Comparison of ENCODE assay signal across 6 cellular contexts in the genomic region with DNA sequence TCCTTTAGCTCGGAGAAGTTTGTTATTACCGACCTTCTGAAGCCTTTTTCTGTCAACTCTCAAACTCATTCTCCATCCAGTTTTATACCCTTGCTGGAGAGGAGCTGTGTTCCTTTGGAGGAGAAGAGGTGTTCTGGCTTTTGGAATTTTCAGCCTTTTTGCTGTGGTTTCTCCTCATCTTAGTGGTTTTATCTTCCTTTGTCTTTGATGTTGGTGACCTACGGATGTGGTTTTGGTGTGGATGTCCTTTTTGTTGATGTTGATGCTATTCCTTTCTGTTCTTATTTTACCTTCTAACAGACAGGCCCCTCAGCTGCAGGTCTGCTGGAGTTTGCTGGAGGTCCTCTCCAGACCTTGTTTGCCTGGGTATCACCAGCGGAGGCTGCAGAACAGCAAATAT. TPM values are rescaled to one million over a fixed set of nuclear protein-coding genes. Genes with fewer than 3 reads are reported as not detected.
A peak's percentile ranks its signal among the peaks of the same experiment; 100 is the strongest.
DNase-seq lines count a peak whose midpoint lies in the region; ATAC-seq and TF ChIP-seq lines count a peak whose summit lies in the region.
"Not testable (repeated sequence)": the region's sequence is repeated elsewhere in the genome, so short reads cannot be mapped to it uniquely, and the experiment has no call there.

No MANE protein-coding gene starts in this region.

- POLR2A ChIA-PET in naive thymus-derived CD4-positive, alpha-beta T cell (lab: Charles Lee) = interaction anchor here (7.3 kb wide), 1 partner anchor 24 kb away, joined by 43 read pairs; a partner anchor contains a TSS

- CTCF ChIA-PET in naive thymus-derived CD4-positive, alpha-beta T cell (lab: Charles Lee) = not testable (repeated sequence)

- not testable (repeated sequence) for H3K9ac ChIP-seq in BLaER1 treated with 17β-estradiol and CSF1 and Interleukin-3, amounts not matched to agents 10 nM and 100 nM; DND-41 (ENCODE audit: low read depth, low read length)

- not testable (repeated sequence) for H4K20me1 ChIP-seq in BLaER1 treated with 17β-estradiol and CSF1 and Interleukin-3, amounts not matched to agents 10 nM and 100 nM; DND-41 (ENCODE audit: insufficient read depth, low read length)

- H3K4me3 ChIP-seq in BLaER1 treated with 17β-estradiol and CSF1 and Interleukin-3, amounts not matched to agents 10 nM and 100 nM; DND-41 (ENCODE audit: low read depth in 1 of 2, low read length in 2 of 2); naive thymus-derived CD4-positive, alpha-beta T cell (ENCODE audit: low read length): not testable (repeated sequence)

- H3K36me3 ChIP-seq in BLaER1 treated with 17β-estradiol and CSF1 and Interleukin-3, amounts not matched to agents 10 nM and 100 nM = peaks cover 0 to 10% (median 0%) of the 10 kb centered on the region in 11 experiments; a peak in 3 of 22 replicates
- not testable (repeated sequence) for H3K36me3 ChIP-seq in DND-41 (ENCODE audit: insufficient read depth, low read length); naive thymus-derived CD4-positive, alpha-beta T cell (ENCODE audit: control insufficient read depth in 2 of 3, insufficient read depth in 3 of 3, low read length in 3 of 3)

- peaks cover 0 to 12% (median 9%) of the 10 kb centered on the region in 10 experiments; a peak in 13 of 20 replicates for H3K4me1 ChIP-seq in BLaER1 treated with 17β-estradiol and CSF1 and Interleukin-3, amounts not matched to agents 10 nM and 100 nM
- not testable (repeated sequence) for H3K4me1 ChIP-seq in DND-41 (ENCODE audit: insufficient read depth, low read length); naive thymus-derived CD4-positive, alpha-beta T cell (ENCODE audit: control insufficient read depth in 2 of 2, insufficient read depth in 2 of 2, low read length in 2 of 2)

- peak overlapping the region in 7 of 11 experiments; percentile 29 to 52 (median 49); a peak in 12 of 22 replicates for H3K4me2 ChIP-seq in BLaER1 treated with 17β-estradiol and CSF1 and Interleukin-3, amounts not matched to agents 10 nM and 100 nM
- not testable (repeated sequence) for H3K4me2 ChIP-seq in DND-41 (ENCODE audit: insufficient read depth, low read length)

- H3K27me3 Mint-ChIP-seq in T-helper 1 cell treated with Interleukin-12 subunit alpha and Interleukin-12 subunit beta and Interleukin-4 antibody, amounts not matched to agents 30 μg/mL and 1 μg/mL, for 36 hours (ENCODE audit: low read depth) = peaks cover 56% of the 10 kb centered on the region
- H3K27me3 Mint-ChIP-seq in activated T-cell treated with anti-CD3 and anti-CD28 coated beads, Interleukin-2, amount 50 U/mL, for 4 hours (ENCODE audit: low read depth) = peaks cover 39% of the 10 kb centered on the region
- H3K27me3 Mint-ChIP-seq in naive thymus-derived CD4-positive, alpha-beta T cell = peaks cover 15 to 51% (median 38%) of the 10 kb centered on the region in 5 donors

- not testable (repeated sequence) for H3K36me3 Mint-ChIP-seq in T-helper 1 cell treated with Interleukin-12 subunit alpha and Interleukin-12 subunit beta and Interleukin-4 antibody, amounts not matched to agents 30 μg/mL and 1 μg/mL, for 36 hours (ENCODE audit: low read depth); activated T-cell treated with anti-CD3 and anti-CD28 coated beads, Interleukin-2, amount 50 U/mL, for 4 hours (ENCODE audit: insufficient read depth)
- H3K36me3 Mint-ChIP-seq in naive thymus-derived CD4-positive, alpha-beta T cell = peaks cover 0 to 12% (median 5%) of the 10 kb centered on the region in 5 donors

- peak; percentile 16 for DNase-seq in DND-41
- not testable (repeated sequence) for DNase-seq in activated T-cell treated with anti-CD3 and anti-CD28 coated beads, Interleukin-2, amount 50 U/mL, for 4 hours; naive thymus-derived CD4-positive, alpha-beta T cell
- peak; percentile 7 for DNase-seq in central memory CD4-positive, alpha-beta T cell

- not testable (repeated sequence) for H3K27me3 ChIP-seq in BLaER1 treated with 17β-estradiol and CSF1 and Interleukin-3, amounts not matched to agents 10 nM and 100 nM; DND-41 (ENCODE audit: insufficient read depth, low read length, poor library complexity); naive thymus-derived CD4-positive, alpha-beta T cell (ENCODE audit: control insufficient read depth in 2 of 2, insufficient read depth in 2 of 2, low read length in 2 of 2)

- not testable (repeated sequence) for H3K79me2 ChIP-seq in DND-41 (ENCODE audit: insufficient read depth, low read length)

- H3K9me3 Mint-ChIP-seq in T-helper 1 cell treated with Interleukin-12 subunit alpha and Interleukin-12 subunit beta and Interleukin-4 antibody, amounts not matched to agents 30 μg/mL and 1 μg/mL, for 36 hours; activated T-cell treated with anti-CD3 and anti-CD28 coated beads, Interleukin-2, amount 50 U/mL, for 4 hours: not testable (repeated sequence)
- H3K9me3 Mint-ChIP-seq in naive thymus-derived CD4-positive, alpha-beta T cell = peaks cover 0 to 15% (median 5%) of the 10 kb centered on the region in 11 donors

- peaks cover 28 to 44% (median 33%) of the 10 kb centered on the region in 11 experiments for H3K9me3 ChIP-seq in BLaER1 treated with 17β-estradiol and CSF1 and Interleukin-3, amounts not matched to agents 10 nM and 100 nM (replicated peaks in 1 of 11)
- H3K9me3 ChIP-seq in DND-41 (ENCODE audit: insufficient read depth, low read length, severe bottlenecking) = peaks cover 14% of the 10 kb centered on the region
- H3K9me3 ChIP-seq in naive thymus-derived CD4-positive, alpha-beta T cell (ENCODE audit: control insufficient read depth in 2 of 3, low read length in 3 of 3) = not testable (repeated sequence)

- H3K4me1 Mint-ChIP-seq in T-helper 1 cell treated with Interleukin-12 subunit alpha and Interleukin-12 subunit beta and Interleukin-4 antibody, amounts not matched to agents 30 μg/mL and 1 μg/mL, for 36 hours (ENCODE audit: low read depth) = not testable (repeated sequence)
- peaks cover 13% of the 10 kb centered on the region for H3K4me1 Mint-ChIP-seq in activated T-cell treated with anti-CD3 and anti-CD28 coated beads, Interleukin-2, amount 50 U/mL, for 4 hours (ENCODE audit: low read depth)
- peaks cover 0 to 14% (median 12%) of the 10 kb centered on the region in 7 donors for H3K4me1 Mint-ChIP-seq in naive thymus-derived CD4-positive, alpha-beta T cell

- not testable (repeated sequence) for TF ChIP-seq CTCF in DND-41 (IDR thresholded peaks at IDR 0.05; ENCODE audit: borderline replicate concordance, extremely low read depth, low read length, poor library complexity, severe bottlenecking)

- not testable (repeated sequence) for H3K27ac Mint-ChIP-seq in T-helper 1 cell treated with Interleukin-12 subunit alpha and Interleukin-12 subunit beta and Interleukin-4 antibody, amounts not matched to agents 30 μg/mL and 1 μg/mL, for 36 hours
- H3K27ac Mint-ChIP-seq in naive thymus-derived CD4-positive, alpha-beta T cell = peak overlapping the region in 1 of 9 donors; percentile 28

- not testable (repeated sequence) for H3K27ac ChIP-seq in BLaER1 treated with 17β-estradiol and CSF1 and Interleukin-3, amounts not matched to agents 10 nM and 100 nM; DND-41 (ENCODE audit: low read length); naive thymus-derived CD4-positive, alpha-beta T cell (ENCODE audit: low read depth, low read length)

- ATAC-seq in DND-41 (ENCODE audit: insufficient read depth, low read depth); activated T-cell treated with anti-CD3 and anti-CD28 coated beads, Interleukin-2, amount 50 U/mL, for 4 hours; naive thymus-derived CD4-positive, alpha-beta T cell: not testable (repeated sequence)

- intact Hi-C loops in naive thymus-derived CD4-positive, alpha-beta T cell (cut with micrococcal nuclease) = not testable (repeated sequence)

- not testable (repeated sequence) for H2AFZ ChIP-seq in DND-41 (ENCODE audit: low read depth, low read length)

- H3K4me3 Mint-ChIP-seq in T-helper 1 cell treated with Interleukin-12 subunit alpha and Interleukin-12 subunit beta and Interleukin-4 antibody, amounts not matched to agents 30 μg/mL and 1 μg/mL, for 36 hours = peak overlapping the region; percentile 12
- H3K4me3 Mint-ChIP-seq in activated T-cell treated with anti-CD3 and anti-CD28 coated beads, Interleukin-2, amount 50 U/mL, for 4 hours = peak overlapping the region; percentile 5
- peak overlapping the region in 6 of 10 donors; percentile 6 to 54 (median 30) for H3K4me3 Mint-ChIP-seq in naive thymus-derived CD4-positive, alpha-beta T cell

RNA-seq across cellular contexts. Expression of a gene that starts 8.7 kb away (rescaled TPM):
- 10 to 100 TPM; 34.4 to 42.4 (median 40.2) TPM for total RNA-seq in activated T-cell treated with anti-CD3 and anti-CD28 coated beads, Interleukin-2, amount 50 U/mL, for 4 hours
- total RNA-seq in naive thymus-derived CD4-positive, alpha-beta T cell = 10 to 100 TPM; 29.8 to 41.3 (median 36.7) TPM
- 10 to 100 TPM in 1 of 2 donors, 1 to 10 TPM in 1; 9.6 to 11.7 TPM for polyA plus RNA-seq in naive thymus-derived CD4-positive, alpha-beta T cell
